13 cellular contexts compared by ENCODE assay signal in the genomic region with DNA sequence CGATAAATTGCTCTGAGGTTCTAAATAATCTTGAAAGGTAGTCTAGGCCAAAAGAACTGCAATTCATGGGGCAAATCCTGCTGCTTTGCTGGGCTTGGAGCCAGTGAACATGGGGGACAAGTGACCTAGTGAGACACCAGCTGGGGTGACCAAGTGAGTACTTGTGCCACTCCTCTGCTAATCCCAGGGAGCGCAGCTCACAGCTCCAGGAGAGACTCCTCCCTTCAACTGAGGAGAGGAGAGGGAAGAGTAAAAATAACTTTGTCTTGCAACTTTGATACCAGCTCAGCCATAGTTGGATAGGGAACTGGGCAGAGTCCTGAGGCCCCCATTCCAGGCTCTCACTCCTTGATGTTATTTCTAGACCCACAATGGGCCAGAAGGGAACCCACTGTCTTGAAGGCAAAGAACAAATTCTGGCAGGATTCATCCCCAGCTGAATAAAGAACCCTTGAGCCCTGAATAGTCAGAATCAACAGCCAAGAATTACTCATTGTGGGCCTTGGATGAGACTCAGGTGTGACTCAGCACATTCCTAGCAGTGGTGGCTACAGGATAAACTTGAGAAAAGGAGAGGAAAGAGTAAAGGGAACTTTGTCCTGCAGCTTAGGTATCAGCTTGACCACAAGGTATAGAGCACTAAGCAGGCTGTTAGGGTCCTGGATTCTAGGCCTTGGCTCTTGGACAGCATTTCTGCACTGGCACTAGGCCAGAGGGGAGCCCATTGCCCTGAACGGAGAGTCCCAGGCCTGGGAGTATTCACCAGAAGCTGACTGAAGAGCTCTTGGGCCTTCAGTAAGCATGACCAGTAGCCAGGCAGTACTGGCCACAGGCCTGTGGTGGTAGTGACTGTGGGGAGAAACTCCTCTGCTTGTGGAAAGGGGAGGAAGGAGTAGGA.
A peak's percentile ranks its signal among the peaks of the same experiment; 100 is the strongest.
DNase-seq lines count a peak whose midpoint lies in the region; TF ChIP-seq lines count a peak whose summit lies in the region.
"Had no signal": no experiment of that assay in that cellular context is flagged by ENCODE, and none has a peak within 500 bp of the region (broad histone marks: within the 10 kb centered on the region; RNA-seq: fewer than 3 reads in every experiment).

No MANE protein-coding gene starts in this region.

- H3K27me3 ChIP-seq in HUES48 (ENCODE audit: control insufficient read depth, insufficient read depth, low read length) (peaks cover 30% of the 10 kb centered on the region), kidney epithelial cell (ENCODE audit: control insufficient read depth, insufficient read depth, low read length) (no peaks in the 10 kb centered on the region)
- H3K27me3 ChIP-seq: BLaER1 treated with 17β-estradiol and CSF1 and Interleukin-3, amounts not matched to agents 10 nM and 100 nM; upper lobe of left lung had no signal

- H3K9me3 ChIP-seq in HUES48 (ENCODE audit: control insufficient read depth, insufficient read depth, low read length), result no peaks in the 10 kb centered on the region

- H3K27ac ChIP-seq in HUES48 (ENCODE audit: low read depth, low read length), result peak overlapping the region; percentile 35
- H3K27ac ChIP-seq: BLaER1 treated with 17β-estradiol and CSF1 and Interleukin-3, amounts not matched to agents 10 nM and 100 nM; parathyroid adenoma; upper lobe of left lung; VCaP had no signal

- H3K9ac ChIP-seq in HUES48 (ENCODE audit: low read depth, low read length), result no peak overlapping the region
- H3K9ac ChIP-seq: BLaER1 treated with 17β-estradiol and CSF1 and Interleukin-3, amounts not matched to agents 10 nM and 100 nM; parathyroid adenoma had no signal

- H3K4me3 ChIP-seq in HUES48 (ENCODE audit: low read depth, low read length) (no peak overlapping the region), kidney epithelial cell (ENCODE audit: low read depth, low read length) (no peak overlapping the region)
- H3K4me3 ChIP-seq: BLaER1 treated with 17β-estradiol and CSF1 and Interleukin-3, amounts not matched to agents 10 nM and 100 nM; upper lobe of left lung had no signal

- H3K4me1 ChIP-seq in HUES48 (ENCODE audit: control insufficient read depth, insufficient read depth, low read length), result no peaks in the 10 kb centered on the region
- H3K4me1 ChIP-seq: BLaER1 treated with 17β-estradiol and CSF1 and Interleukin-3, amounts not matched to agents 10 nM and 100 nM; parathyroid adenoma; upper lobe of left lung had no signal

- TF ChIP-seq CTCF in kidney epithelial cell (IDR thresholded peaks at IDR 0.05; ENCODE audit: insufficient read depth, low read length, poor library complexity, severe bottlenecking), result no peak

- DNase-seq in AG08395 (ENCODE audit: low spot score) (peak; percentile 2), astrocyte of the hippocampus (ENCODE audit: low read depth, low spot score) (peak; percentile 89), kidney epithelial cell (ENCODE audit: low read depth) (peak; percentile 66), NOMO-1 (lab: John Stamatoyannopoulos, UW; ENCODE audit: unreplicated experiment in 2 of 2) (no peak)
- no peak for DNase-seq in activated CD4-positive, alpha-beta T cell treated with anti-CD3 and anti-CD28 coated beads for 1 hour
- DNase-seq in activated effector memory CD4-positive, alpha-beta T cell treated with Interleukin-2 at 50 U/mL for 16 hours, result no peak
- no peak for DNase-seq in activated CD4-positive, CD25-positive, alpha-beta regulatory T cell treated with anti-CD3 and anti-CD28 coated beads, Interleukin-2, amount 50 U/mL, for 72 hours
- DNase-seq: activated naive CD4-positive, alpha-beta T cell treated with Interleukin-2 at 50 U/mL for 16 hours; upper lobe of left lung had no signal

- H3K36me3 ChIP-seq in HUES48 (ENCODE audit: control insufficient read depth, insufficient read depth, low read length) (no peaks in the 10 kb centered on the region), kidney epithelial cell (ENCODE audit: control insufficient read depth, insufficient read depth, low read length) (no peaks in the 10 kb centered on the region)
- H3K36me3 ChIP-seq: BLaER1 treated with 17β-estradiol and CSF1 and Interleukin-3, amounts not matched to agents 10 nM and 100 nM; upper lobe of left lung had no signal

Comparison
In these comparisons a context has a peak if more than half of its experiments do, and no peak if none do; other contexts are left out.
1. DNase-seq: peak in AG08395 (single experiment), astrocyte of the hippocampus (single experiment) and kidney epithelial cell (single experiment); none in activated CD4-positive, alpha-beta T cell treated with anti-CD3 and anti-CD28 coated beads for 1 hour (single experiment), NOMO-1 (0 of 2), activated effector memory CD4-positive, alpha-beta T cell treated with Interleukin-2 at 50 U/mL for 16 hours (single experiment) and activated CD4-positive, CD25-positive, alpha-beta regulatory T cell treated with anti-CD3 and anti-CD28 coated beads, Interleukin-2, amount 50 U/mL, for 72 hours (single experiment).